ENCODE assay signal across 31 cellular contexts in genomic region chr5:139050432-139050831, GRCh38.
"Had no signal": no experiment of that assay in that cellular context is flagged by ENCODE, and none has a peak within 500 bp of the region (broad histone marks: within the 10 kb centered on the region; RNA-seq: fewer than 3 reads in every experiment).

No MANE protein-coding gene starts in this region.

- H3K9ac ChIP-seq: parathyroid adenoma had no signal

- DNase-seq: activated CD4-positive, alpha-beta T cell treated with anti-CD3 and anti-CD28 coated beads for 36 hours; activated CD4-positive, alpha-beta T cell treated with anti-CD3 and anti-CD28 coated beads, Interleukin-2, amount 50 U/mL, for 4 hours; activated CD4-positive, CD25-positive, alpha-beta regulatory T cell; activated naive CD4-positive, alpha-beta T cell treated with anti-CD3 and anti-CD28 coated beads for 36 hours; activated naive CD8-positive, alpha-beta T cell treated with anti-CD3 and anti-CD28 coated beads for 36 hours; activated T-cell treated with anti-CD3 and anti-CD28 coated beads for 4 hours; activated T-cell treated with anti-CD3 and anti-CD28 coated beads, Interleukin-2, amount 50 U/mL, for 72 hours; adrenal gland; aorta; body of pancreas; cerebellar nuclear complex; colonic mucosa; effector memory CD4-positive, alpha-beta T cell; erythroblast; foreskin fibroblast; heart left ventricle; hypothalamus; immature natural killer cell; naive B cell; nucleus accumbens; psoas muscle; stimulated activated CD4-positive, alpha-beta T cell treated with anti-CD3 and anti-CD28 coated beads, Interleukin-15, amount 100 ng/mL, for 24 hours; stimulated activated CD4-positive, alpha-beta T cell treated with anti-CD3 and anti-CD28 coated beads, Interleukin-2, amount 100 ng/mL, for 24 hours; stimulated activated naive B cell treated with anti-CD40 and anti-IgM and Interleukin-4, amounts not matched to agents 10 μg/mL and 1 μg/mL and 100 μg/mL, for 72 hours; T-helper 1 cell; tibial artery; upper lobe of right lung had no signal

- H3K9me3 ChIP-seq: adrenal gland, body of pancreas, colonic mucosa, heart left ventricle, psoas muscle, right atrium auricular region, suprapubic skin, tibial artery, upper lobe of right lung had no signal

- H3K36me3 ChIP-seq: adrenal gland, cardiac muscle cell, colonic mucosa, right atrium auricular region, upper lobe of right lung had no signal

- ATAC-seq: activated CD4-positive, alpha-beta T cell treated with anti-CD3 and anti-CD28 coated beads for 36 hours; activated T-cell treated with anti-CD3 and anti-CD28 coated beads, Interleukin-2, amount 50 U/mL, for 72 hours; body of pancreas; heart left ventricle; stimulated activated naive B cell treated with anti-CD40 and anti-IgM and Interleukin-4, amounts not matched to agents 10 μg/mL and 1 μg/mL and 100 μg/mL, for 72 hours; upper lobe of right lung had no signal

- H3K4me3 ChIP-seq: adrenal gland, body of pancreas, cardiac muscle cell, colonic mucosa, heart left ventricle, psoas muscle, right atrium auricular region, suprapubic skin, tibial artery, upper lobe of right lung had no signal

- H3K27ac ChIP-seq: body of pancreas, cardiac muscle cell, colonic mucosa, heart left ventricle, parathyroid adenoma, psoas muscle, right atrium auricular region, suprapubic skin, tibial artery, upper lobe of right lung had no signal
